ENCODE assay signal across 13 cellular contexts in the genomic region with DNA sequence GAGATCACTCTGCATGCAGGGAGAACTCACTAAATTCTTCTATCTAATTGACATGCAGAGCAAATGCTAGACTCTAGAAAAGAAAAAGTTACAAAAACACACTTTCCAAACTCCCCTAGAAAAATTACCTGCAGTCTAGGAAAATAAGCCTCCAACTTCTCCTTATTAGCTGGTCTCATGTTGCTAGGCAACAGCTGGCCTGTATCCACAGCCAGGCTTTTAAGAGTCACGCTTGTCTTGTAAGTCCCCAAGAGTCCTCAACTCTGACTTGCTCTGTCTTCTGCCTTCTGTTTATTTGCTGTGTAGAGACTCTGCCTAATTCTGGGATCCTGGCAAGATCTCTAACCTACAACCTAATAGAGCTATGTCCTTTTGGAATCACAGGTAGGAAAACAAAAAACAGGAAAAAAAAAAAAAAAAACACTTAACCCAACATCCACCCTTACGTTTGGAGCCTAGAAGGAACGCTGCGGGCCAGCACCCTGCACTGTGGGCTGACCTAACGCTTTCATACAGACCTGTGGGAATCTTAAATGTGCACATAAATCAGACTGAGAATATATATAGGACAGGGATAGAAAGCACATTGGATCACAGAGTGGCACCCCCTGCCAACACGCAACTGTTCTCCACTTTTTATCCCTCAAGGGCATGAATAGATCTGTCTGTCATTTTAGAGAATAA.
DNase-seq lines count a peak whose midpoint lies in the region; ATAC-seq and TF ChIP-seq lines count a peak whose summit lies in the region.
"Had no signal": no experiment of that assay in that cellular context is flagged by ENCODE, and none has a peak within 500 bp of the region (broad histone marks: within the 10 kb centered on the region; RNA-seq: fewer than 3 reads in every experiment).

No MANE protein-coding gene starts in this region.

- H3K36me3 ChIP-seq in H7 (replicated peaks; ENCODE audit: control insufficient read depth, insufficient read depth, low read length), result no peaks in the 10 kb centered on the region
- no peaks in the 10 kb centered on the region for H3K36me3 ChIP-seq in endodermal cell (ENCODE audit: control insufficient read depth, insufficient read depth, low read length)
- H3K36me3 ChIP-seq in naive thymus-derived CD4-positive, alpha-beta T cell (ENCODE audit: control insufficient read depth in 2 of 3, insufficient read depth in 3 of 3, low read length in 3 of 3), result no peaks in the 10 kb centered on the region
- no peaks in the 10 kb centered on the region for H3K36me3 ChIP-seq in transverse colon
- H3K36me3 ChIP-seq: cardiac muscle cell, lower lobe of right lung, right atrium auricular region had no signal

- no peak overlapping the region for H3K27ac Mint-ChIP-seq in endodermal cell
- no peak overlapping the region for H3K27ac Mint-ChIP-seq in naive thymus-derived CD4-positive, alpha-beta T cell
- H3K27ac Mint-ChIP-seq: activated naive CD4-positive, alpha-beta T cell treated with anti-CD3 and anti-CD28 coated beads, Interleukin-2, amount 50 U/mL, for 72 hours; natural killer cell had no signal

- CTCF ChIA-PET in naive thymus-derived CD4-positive, alpha-beta T cell (lab: Charles Lee), result interaction anchor here (0.6 kb wide), 1 partner anchor 389 kb away, joined by 4 read pairs; no protein-coding TSS in a partner anchor

- TF ChIP-seq CTCF in endodermal cell (conservative IDR thresholded peaks at IDR 0.05), result no peak
- TF ChIP-seq CTCF in transverse colon (IDR thresholded peaks at IDR 0.05), result no peak

- no peaks in the 10 kb centered on the region for H3K9me3 Mint-ChIP-seq in endodermal cell
- peaks cover 0 to 6% (median 3%) of the 10 kb centered on the region in 11 donors for H3K9me3 Mint-ChIP-seq in naive thymus-derived CD4-positive, alpha-beta T cell
- H3K9me3 Mint-ChIP-seq: activated naive CD4-positive, alpha-beta T cell treated with anti-CD3 and anti-CD28 coated beads, Interleukin-2, amount 50 U/mL, for 72 hours had no signal

- 76 to 82% methylated on average over 2 to 6 of the region's 6 CpGs for WGBS in endodermal cell (ENCODE audit: insufficient coverage in 1 of 2, insufficient read length in 1 of 2), 2 experiments
- 75 to 81% methylated on average over 6 of the region's 6 CpGs for WGBS in transverse colon (ENCODE audit: low coverage in 1 of 2), 2 donors

- H3K27me3 Mint-ChIP-seq in endodermal cell (ENCODE audit: insufficient read depth), result peaks cover 3% of the 10 kb centered on the region
- peaks cover 0 to 9% (median 0%) of the 10 kb centered on the region in 5 donors for H3K27me3 Mint-ChIP-seq in naive thymus-derived CD4-positive, alpha-beta T cell

- in situ Hi-C loops in transverse colon (cut with MboI; ENCODE audit: low pct_ligation_motif_present in 1 of 4, low pct_unique_long_range_greater_than_20kb in 1 of 4, low sequenced_read_pairs in 3 of 4), result no loop called here

- no peak for ATAC-seq in naive thymus-derived CD4-positive, alpha-beta T cell
- ATAC-seq: activated naive CD4-positive, alpha-beta T cell treated with anti-CD3 and anti-CD28 coated beads, Interleukin-2, amount 50 U/mL, for 72 hours; natural killer cell had no signal

- H3K27ac ChIP-seq in endodermal cell (ENCODE audit: low read depth, low read length) (peak overlapping the region; percentile 66), transverse colon (no peak overlapping the region)
- no peak overlapping the region for H3K27ac ChIP-seq in naive thymus-derived CD4-positive, alpha-beta T cell (ENCODE audit: low read depth, low read length)
- H3K27ac ChIP-seq: cardiac muscle cell, lower lobe of right lung, right atrium auricular region had no signal

- no peak overlapping the region for H3K9ac ChIP-seq in endodermal cell (ENCODE audit: extremely low read depth, low read length, poor library complexity, severe bottlenecking)

- H3K9me3 ChIP-seq in endodermal cell (ENCODE audit: control insufficient read depth, low read length) (no peaks in the 10 kb centered on the region), transverse colon (no peaks in the 10 kb centered on the region)
- H3K9me3 ChIP-seq in naive thymus-derived CD4-positive, alpha-beta T cell (ENCODE audit: control insufficient read depth in 2 of 3, low read length in 3 of 3), result no peaks in the 10 kb centered on the region
- H3K9me3 ChIP-seq: lower lobe of right lung, right atrium auricular region had no signal

- no peaks in the 10 kb centered on the region for H3K4me1 ChIP-seq in endodermal cell (ENCODE audit: control insufficient read depth, insufficient read depth, low read length)
- no peaks in the 10 kb centered on the region for H3K4me1 ChIP-seq in naive thymus-derived CD4-positive, alpha-beta T cell (ENCODE audit: control insufficient read depth in 2 of 2, insufficient read depth in 2 of 2, low read length in 2 of 2)
- no peaks in the 10 kb centered on the region for H3K4me1 ChIP-seq in transverse colon
- H3K4me1 ChIP-seq: lower lobe of right lung, right atrium auricular region had no signal

- no peak for TF ChIP-seq POLR2A in transverse colon (IDR thresholded peaks at IDR 0.05)

- no peak overlapping the region for H3K4me3 ChIP-seq in H7 (ENCODE audit: insufficient read depth, low read depth, low read length)
- H3K4me3 ChIP-seq in endodermal cell (ENCODE audit: low read length), result no peak overlapping the region
- no peak overlapping the region for H3K4me3 ChIP-seq in naive thymus-derived CD4-positive, alpha-beta T cell (ENCODE audit: low read length)
- no peak overlapping the region for H3K4me3 ChIP-seq in transverse colon
- H3K4me3 ChIP-seq: cardiac muscle cell, lower lobe of right lung, right atrium auricular region had no signal

- H3K27me3 ChIP-seq in H7 (ENCODE audit: control insufficient read depth, insufficient read depth, low read length) (no peaks in the 10 kb centered on the region), endodermal cell (ENCODE audit: control insufficient read depth, insufficient read depth, low read length, poor library complexity, severe bottlenecking) (no peaks in the 10 kb centered on the region), transverse colon (no peaks in the 10 kb centered on the region)
- no peaks in the 10 kb centered on the region for H3K27me3 ChIP-seq in naive thymus-derived CD4-positive, alpha-beta T cell (ENCODE audit: control insufficient read depth in 2 of 2, insufficient read depth in 2 of 2, low read length in 2 of 2)
- H3K27me3 ChIP-seq: cardiac muscle cell, right atrium auricular region had no signal

- peak; percentile 0 for DNase-seq in H7
- DNase-seq in NCI-H2227 (lab: John Stamatoyannopoulos, UW; ENCODE audit: unreplicated experiment), result peak; percentile 76
- DNase-seq in endodermal cell, result no peak
- DNase-seq in putamen (ENCODE audit: low spot score), result peak; percentile 20
- no peak for DNase-seq in naive thymus-derived CD4-positive, alpha-beta T cell
- DNase-seq in transverse colon, result no peak
- no peak for DNase-seq in activated CD4-positive, alpha-beta T cell treated with anti-CD3 and anti-CD28 coated beads for 1 hour
- DNase-seq: DND-41, lower lobe of right lung, natural killer cell had no signal

- POLR2A ChIA-PET in naive thymus-derived CD4-positive, alpha-beta T cell (lab: Charles Lee), result no interaction called here

- no peak overlapping the region for H3K4me3 Mint-ChIP-seq in endodermal cell
- no peak overlapping the region for H3K4me3 Mint-ChIP-seq in naive thymus-derived CD4-positive, alpha-beta T cell
- H3K4me3 Mint-ChIP-seq: natural killer cell had no signal

- TF ChIP-seq EP300 in transverse colon (IDR thresholded peaks at IDR 0.05; ENCODE audit: low read depth), result no peak

- no peaks in the 10 kb centered on the region for H3K36me3 Mint-ChIP-seq in endodermal cell (ENCODE audit: low read depth)
- no peaks in the 10 kb centered on the region for H3K36me3 Mint-ChIP-seq in naive thymus-derived CD4-positive, alpha-beta T cell
- H3K36me3 Mint-ChIP-seq: activated naive CD4-positive, alpha-beta T cell treated with anti-CD3 and anti-CD28 coated beads, Interleukin-2, amount 50 U/mL, for 72 hours; natural killer cell had no signal

- intact Hi-C loops in naive thymus-derived CD4-positive, alpha-beta T cell (cut with micrococcal nuclease), result no loop called here
- intact Hi-C loops in transverse colon (cut with DNase I; ENCODE audit: low total_unique reads), result no loop called here

- H3K4me1 Mint-ChIP-seq in endodermal cell, result peaks cover 6% of the 10 kb centered on the region
- H3K4me1 Mint-ChIP-seq in naive thymus-derived CD4-positive, alpha-beta T cell, result no peaks in the 10 kb centered on the region
- H3K4me1 Mint-ChIP-seq: natural killer cell had no signal

Comparison
In these comparisons a context has a peak if more than half of its experiments do, and no peak if none do; other contexts are left out.
1. DNase-seq: peak in H7 (single experiment), NCI-H2227 (single experiment) and putamen (single experiment); none in endodermal cell (single experiment), naive thymus-derived CD4-positive, alpha-beta T cell (0 of 9), transverse colon (single experiment) and activated CD4-positive, alpha-beta T cell treated with anti-CD3 and anti-CD28 coated beads for 1 hour (single experiment).